ENCODE assay signal across 18 cellular contexts in the genomic region with DNA sequence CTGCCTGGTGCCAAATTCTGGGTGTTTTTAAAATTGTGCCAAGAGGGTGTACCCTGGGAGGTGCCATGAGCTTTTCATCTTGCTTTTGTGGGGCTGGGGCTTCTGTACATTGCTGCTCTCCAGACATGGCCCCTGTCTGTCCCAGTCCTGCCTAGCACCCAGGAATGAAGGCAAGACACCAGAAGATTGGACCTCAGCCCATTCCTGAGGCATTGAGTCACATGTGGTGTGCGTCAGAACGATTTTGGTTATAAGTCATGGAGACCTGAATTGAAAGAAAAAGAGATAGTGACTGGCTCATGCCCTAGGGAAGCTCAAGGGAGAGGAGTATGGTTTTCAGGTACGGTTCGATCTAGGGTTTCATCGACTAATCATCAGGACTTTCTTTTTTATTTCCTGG.
"Had no signal": no experiment of that assay in that cellular context is flagged by ENCODE, and none has a peak within 500 bp of the region (broad histone marks: within the 10 kb centered on the region; RNA-seq: fewer than 3 reads in every experiment).

No MANE protein-coding gene starts in this region.

- H3K27ac ChIP-seq: KMS-11, SJCRH30 had no signal

- H3K36me3 Mint-ChIP-seq: IgD-negative memory B cell had no signal

- H3K36me3 ChIP-seq: SJCRH30 had no signal

- H3K9ac ChIP-seq: KMS-11 had no signal

- H3K4me3 Mint-ChIP-seq: IgD-negative memory B cell, T-helper 17 cell had no signal

- H3K27ac Mint-ChIP-seq: IgD-negative memory B cell, T-helper 17 cell had no signal

- H3K27me3 ChIP-seq: SJCRH30 had no signal

- H3K4me2 ChIP-seq: KMS-11 had no signal

- ATAC-seq: K562, Right ventricle myocardium inferior, SK-N-SH treated with all-trans-retinoic acid at 6 μM for 48 hours, T-helper 17 cell had no signal

- H3K4me3 ChIP-seq: K562, SJCRH30 had no signal

- DNase-seq: Kasumi-1, NCI-H1092 treated with DMSO at 0.1 percent for 48 hours, NCI-H1436, NCI-H187, NCI-H2029 treated with DMSO at 0.1 percent for 48 hours, NCI-H2171 treated with DMSO at 0.1 percent for 48 hours, NCI-H524, NCI-H526 treated with DMSO at 0.1 percent for 48 hours, NCI-H748 treated with DMSO at 0.1 percent for 48 hours, SHP77 treated with DMSO at 0.1 percent for 48 hours, SJCRH30, T-helper 1 cell, T-helper 17 cell had no signal

- H3K9me3 ChIP-seq: SJCRH30 had no signal
